ENCODE assay signal across 8 cellular contexts in the genomic region with DNA sequence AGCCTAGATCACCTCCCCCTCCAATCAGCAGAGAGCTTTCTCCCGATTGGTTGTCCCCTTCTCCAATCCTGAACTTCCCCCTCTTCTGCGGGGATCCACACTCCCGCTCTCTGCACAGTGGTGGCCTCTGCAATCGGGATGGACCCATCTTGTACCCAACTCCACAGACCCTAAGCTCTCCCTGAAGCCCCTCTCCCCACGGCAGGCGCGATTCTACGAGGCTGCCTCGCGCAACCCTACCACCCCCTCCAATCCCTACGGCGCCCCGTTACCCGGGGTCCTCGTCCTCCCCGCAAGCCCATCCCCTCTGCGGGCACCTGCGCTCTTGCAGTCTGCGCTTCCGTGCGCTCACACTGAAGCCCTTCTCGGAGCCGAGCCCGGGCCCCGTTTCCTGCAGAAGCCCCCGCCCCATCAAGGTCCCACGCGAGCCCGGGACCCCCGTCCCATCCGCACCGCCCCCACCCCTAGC. TPM values are rescaled to one million over a fixed set of nuclear protein-coding genes. Genes with fewer than 3 reads are reported as not detected.
DNase-seq lines count a peak whose midpoint lies in the region; ATAC-seq and TF ChIP-seq lines count a peak whose summit lies in the region.

No MANE protein-coding gene starts in this region.

- peak; percentile 52 for TF ChIP-seq POLR2A in GM18951 (IDR thresholded peaks at IDR 0.05; ENCODE audit: extremely low read depth, insufficient read depth, insufficient read length)

- peak; percentile 25 for ATAC-seq in HG03342 (IDR thresholded peaks at IDR 0.05; ENCODE audit: unreplicated experiment)
- peak; percentile 71 for ATAC-seq in left lobe of liver

- in situ Hi-C loops in GM18951 (cut with MboI; ENCODE audit: low sequenced_read_pairs, unreplicated experiment): no loop called here

- DNase-seq in AG08396 (ENCODE audit: low spot score) (peak; percentile 98), NCI-H510A treated with DMSO at 0.1 percent for 48 hours (lab: John Stamatoyannopoulos, UW) (peak; percentile 90), dedifferentiated amniotic fluid mesenchymal stem cell (ENCODE audit: extremely low spot score) (peak; percentile 88), left lobe of liver (ENCODE audit: low spot score) (peak; percentile 72)
- DNase-seq in activated CD4-positive, alpha-beta T cell treated with anti-CD3 and anti-CD28 coated beads for 48 hours: peak; percentile 88
- peak; percentile 35 for DNase-seq in stimulated activated CD4-positive, alpha-beta T cell treated with anti-CD3 and anti-CD28 coated beads, Interleukin-2, amount 100 ng/mL, for 4 hours (ENCODE audit: low read depth)

RNA-seq across cellular contexts. Expression of a gene that starts 0.5 kb away (rescaled TPM):
- 19.2 TPM for total RNA-seq in left lobe of liver

RNA-seq across cellular contexts. Expression of a gene that starts 28.3 kb away (rescaled TPM):
- total RNA-seq in left lobe of liver: 0.08 TPM

Comparison
In these comparisons a context has a peak if more than half of its experiments do, and no peak if none do; other contexts are left out.
1. Peak in every context shown above with its lines: DNase-seq and ATAC-seq.
2. DNase-seq: peak in every context shown above with its lines; median percentile 98 in AG08396; 90 in NCI-H510A treated with DMSO at 0.1 percent for 48 hours; 88 in activated CD4-positive, alpha-beta T cell treated with anti-CD3 and anti-CD28 coated beads for 48 hours; 88 in dedifferentiated amniotic fluid mesenchymal stem cell; 72 in left lobe of liver; 35 in stimulated activated CD4-positive, alpha-beta T cell treated with anti-CD3 and anti-CD28 coated beads, Interleukin-2, amount 100 ng/mL, for 4 hours.